In the genomic region with DNA sequence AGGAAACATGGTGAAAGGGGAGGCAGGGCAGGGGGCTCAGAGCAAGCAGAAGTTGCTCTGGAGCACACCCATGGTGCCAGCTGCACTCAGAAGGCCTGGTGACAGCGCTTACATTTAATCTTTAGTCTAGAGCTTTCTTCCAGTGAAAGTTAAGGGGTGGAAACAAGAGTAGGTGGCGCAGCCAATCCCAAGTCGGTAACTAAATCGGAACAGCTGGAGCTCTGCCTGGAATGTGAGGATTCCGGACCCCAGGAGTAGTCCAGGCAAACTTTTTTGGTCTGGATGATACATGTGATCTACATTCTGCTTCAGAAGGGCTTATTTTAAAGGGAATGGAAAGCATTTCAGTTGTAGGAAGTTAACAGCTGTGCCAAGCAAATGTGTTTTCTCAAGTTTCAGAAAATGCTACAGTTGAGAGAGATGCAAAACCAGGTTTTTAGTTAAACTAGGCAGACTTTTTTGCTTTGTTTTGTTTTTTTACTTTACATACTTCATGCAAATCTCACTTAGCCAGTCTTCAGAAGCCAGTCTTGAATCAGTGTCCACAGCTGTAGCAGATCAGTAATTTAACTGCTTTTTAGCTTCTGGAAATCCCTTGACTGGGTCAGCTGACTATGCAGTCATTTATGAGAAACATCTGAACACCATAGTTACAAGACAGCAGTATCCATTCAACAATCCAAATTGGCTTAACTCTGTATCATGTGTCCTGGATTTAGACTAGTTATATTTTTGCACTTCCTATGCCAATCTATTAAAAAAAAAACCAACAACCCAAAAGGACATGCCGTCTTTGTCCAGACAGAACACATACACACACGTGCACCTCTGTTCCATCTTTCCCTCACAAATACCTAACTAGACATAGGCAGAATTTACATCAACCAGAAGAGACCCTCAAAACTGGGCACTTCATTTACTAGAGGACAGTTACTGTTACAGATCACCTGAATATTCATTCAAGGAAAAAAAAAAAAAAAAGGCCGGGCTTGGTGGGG, we compare ENCODE assay signal across 9 cellular contexts. TPM values are rescaled to one million over a fixed set of nuclear protein-coding genes. Genes with fewer than 3 reads are reported as not detected.
DNase-seq lines count a peak whose midpoint lies in the region; ATAC-seq and TF ChIP-seq lines count a peak whose summit lies in the region.
"Had no signal": no experiment of that assay in that cellular context is flagged by ENCODE, and none has a peak within 500 bp of the region (broad histone marks: within the 10 kb centered on the region; RNA-seq: fewer than 3 reads in every experiment).

No MANE protein-coding gene starts in this region.

- peaks cover 7% of the 10 kb centered on the region for H3K36me3 Mint-ChIP-seq in T-helper 1 cell treated with Interleukin-12 subunit alpha and Interleukin-12 subunit beta and Interleukin-4 antibody, amounts not matched to agents 30 μg/mL and 1 μg/mL, for 36 hours (ENCODE audit: low read depth)

- no peaks in the 10 kb centered on the region for H3K9me3 ChIP-seq in spleen

- intact Hi-C loops in spleen (cut with DNase I; ENCODE audit: low total_unique reads), result no loop called here

- 56 to 81% (median 66%) methylated on average over 8 of the region's 8 CpGs for WGBS in spleen, 5 donors

- H3K4me3 ChIP-seq in spleen, result peak overlapping the region in 3 of 8 donors; percentile 6 to 32 (median 21)

- H3K36me3 ChIP-seq in spleen, result peaks cover 0 to 48% (median 18%) of the 10 kb centered on the region in 6 donors

- peaks cover 7 to 61% (median 29%) of the 10 kb centered on the region in 6 donors for H3K4me1 ChIP-seq in spleen

- peak overlapping the region; percentile 1 to 76 (median 69) for H3K27ac ChIP-seq in spleen
- H3K27ac ChIP-seq: 22Rv1 had no signal

- H3K27me3 Mint-ChIP-seq in T-helper 1 cell treated with Interleukin-12 subunit alpha and Interleukin-12 subunit beta and Interleukin-4 antibody, amounts not matched to agents 30 μg/mL and 1 μg/mL, for 36 hours (ENCODE audit: low read depth), result no peaks in the 10 kb centered on the region

- peak; percentile 84 for ATAC-seq in HG03342 (IDR thresholded peaks at IDR 0.05; ENCODE audit: unreplicated experiment)

- peak overlapping the region; percentile 18 for H3K27ac Mint-ChIP-seq in T-helper 1 cell treated with Interleukin-12 subunit alpha and Interleukin-12 subunit beta and Interleukin-4 antibody, amounts not matched to agents 30 μg/mL and 1 μg/mL, for 36 hours

- no peaks in the 10 kb centered on the region for H3K9me3 Mint-ChIP-seq in T-helper 1 cell treated with Interleukin-12 subunit alpha and Interleukin-12 subunit beta and Interleukin-4 antibody, amounts not matched to agents 30 μg/mL and 1 μg/mL, for 36 hours

- no peak for TF ChIP-seq CTCF in spleen (IDR thresholded peaks at IDR 0.05 in 8 of 11, conservative IDR thresholded peaks at IDR 0.05 in 3 of 11)

- H3K4me1 Mint-ChIP-seq in T-helper 1 cell treated with Interleukin-12 subunit alpha and Interleukin-12 subunit beta and Interleukin-4 antibody, amounts not matched to agents 30 μg/mL and 1 μg/mL, for 36 hours (ENCODE audit: low read depth), result peaks cover 9% of the 10 kb centered on the region

- DNase-seq in T-helper 1 cell (no peak), brain pericyte (ENCODE audit: low read depth, low spot score) (peak; percentile 66), inferior parietal cortex (ENCODE audit: extremely low spot score) (peak; percentile 60), spleen (no peak), activated gamma-delta T cell (lab: John Stamatoyannopoulos, UW) (no peak)
- DNase-seq in activated CD4-positive, alpha-beta T cell treated with anti-CD3 and anti-CD28 coated beads, Interleukin-2, amount 50 U/mL, for 48 hours, result no peak

- H3K27me3 ChIP-seq in spleen (replicated peaks in 1 of 7), result no peaks in the 10 kb centered on the region

- H3K4me3 Mint-ChIP-seq in T-helper 1 cell treated with Interleukin-12 subunit alpha and Interleukin-12 subunit beta and Interleukin-4 antibody, amounts not matched to agents 30 μg/mL and 1 μg/mL, for 36 hours, result no peak overlapping the region

- TF ChIP-seq POLR2A in spleen (IDR thresholded peaks at IDR 0.05), result peak in 1 of 3 donors; percentile 39

RNA-seq across cellular contexts. Expression of gene ZNF106, which starts 33.2 kb away (rescaled TPM):
- total RNA-seq in spleen, result 10 to 100 TPM; 62.5 to 93.3 (median 75.7) TPM
- 1 to 10 TPM; 4.6 to 9.2 (median 5.3) TPM for polyA plus RNA-seq in spleen

RNA-seq across cellular contexts. Expression of gene SNAP23, which starts 37.7 kb away (rescaled TPM):
- 100 to 1,000 TPM in 6 of 7 donors, 10 to 100 TPM in 1; 98.8 to 151 (median 115) TPM for total RNA-seq in spleen
- polyA plus RNA-seq in spleen, result 10 to 100 TPM; 60.8 to 79.9 (median 66.7) TPM

Comparison
In these comparisons a context has a peak if more than half of its experiments do, and no peak if none do; other contexts are left out.
1. DNase-seq: peak in brain pericyte (single experiment) and inferior parietal cortex (single experiment); none in T-helper 1 cell (0 of 5), spleen (single experiment), activated CD4-positive, alpha-beta T cell treated with anti-CD3 and anti-CD28 coated beads, Interleukin-2, amount 50 U/mL, for 48 hours (0 of 2) and activated gamma-delta T cell (single experiment).